ENCODE assay signal across 12 cellular contexts in the genomic region with DNA sequence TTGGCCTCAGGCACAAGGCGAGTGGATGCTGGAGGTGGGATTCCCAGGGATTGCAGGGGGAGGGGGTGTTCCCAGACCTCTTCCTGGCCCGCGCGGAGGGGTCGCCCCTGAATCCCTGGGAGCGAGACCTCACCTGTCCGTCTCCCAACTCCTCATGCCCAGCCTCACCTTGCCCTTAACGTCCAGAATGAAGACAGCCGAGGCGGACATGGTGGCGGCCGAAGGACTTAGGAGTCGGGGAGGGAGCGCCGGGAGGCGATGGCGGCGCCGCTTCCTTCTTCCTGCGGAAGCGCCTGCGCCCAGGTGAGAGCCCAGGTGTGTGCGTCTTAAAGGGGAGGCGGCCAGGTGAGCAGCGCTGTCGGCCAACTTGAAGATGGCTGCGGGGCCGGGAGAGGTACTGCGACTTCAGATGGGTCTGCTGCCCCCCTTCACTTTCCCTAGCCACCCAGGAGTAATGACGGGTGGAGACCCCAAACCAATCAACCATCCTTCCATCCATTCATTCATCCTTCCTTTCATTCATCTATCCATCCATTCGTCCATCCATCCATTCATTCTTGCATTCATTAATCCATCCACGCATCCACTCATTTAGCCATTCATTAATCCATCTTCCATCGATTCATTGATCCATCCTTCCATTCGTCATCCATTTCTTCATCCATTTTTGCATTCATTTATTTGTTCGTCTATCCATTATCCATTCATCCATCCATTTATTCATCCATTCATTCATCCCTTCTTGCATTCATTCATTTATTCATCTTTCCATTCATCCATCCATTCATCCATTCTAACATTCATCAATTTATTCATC. TPM values are rescaled to one million over a fixed set of nuclear protein-coding genes. Genes with fewer than 3 reads are reported as not detected.
DNase-seq lines count a peak whose midpoint lies in the region; ATAC-seq and TF ChIP-seq lines count a peak whose summit lies in the region.
"Had no signal": no experiment of that assay in that cellular context is flagged by ENCODE, and none has a peak within 500 bp of the region (broad histone marks: within the 10 kb centered on the region; RNA-seq: fewer than 3 reads in every experiment).

TSS of gene AP1M2 (minus strand) at position 291 of the 817 bp plus-strand sequence. CDS start at position 210, 81 bp downstream.

- peaks cover 4% of the 10 kb centered on the region for H3K79me2 ChIP-seq in trophoblast cell (ENCODE audit: control insufficient read depth, insufficient read depth, low read length, poor library complexity)

- H2BK12ac ChIP-seq in trophoblast cell (ENCODE audit: low read length): peak within 1 kb of the TSS; percentile 5

- no peak within 1 kb of the TSS for H3K23ac ChIP-seq in trophoblast cell (ENCODE audit: low read length)

- peak within 1 kb of the TSS; percentile 73 for H3K14ac ChIP-seq in trophoblast cell (ENCODE audit: low read length)

- H2BK5ac ChIP-seq in trophoblast cell (ENCODE audit: low read depth, low read length, poor library complexity): peak within 1 kb of the TSS; percentile 51

- peak within 1 kb of the TSS; percentile 61 for H3K4me2 ChIP-seq in trophoblast cell (ENCODE audit: low read length)

- H3K4me3 Mint-ChIP-seq in glutamatergic neuron (ENCODE audit: unreplicated experiment): peak within 1 kb of the TSS; percentile 14
- H3K4me3 Mint-ChIP-seq in activated CD8-positive, alpha-beta T cell treated with anti-CD3 and anti-CD28 coated beads, Interleukin-2, amount 10 ng/mL, durations not matched to agents 7 days and 5 days: no peak within 1 kb of the TSS
- H3K4me3 Mint-ChIP-seq: HFFc6 had no signal

- H4K12ac ChIP-seq in trophoblast cell (ENCODE audit: low read depth, low read length): peak within 1 kb of the TSS; percentile 66

- H4K8ac ChIP-seq in trophoblast cell (ENCODE audit: low read depth, low read length): peak within 1 kb of the TSS; percentile 87

- H2AFZ ChIP-seq in trophoblast cell (ENCODE audit: insufficient read depth, low read length, poor library complexity): peak within 1 kb of the TSS; percentile 84

- CTCF ChIA-PET in activated CD8-positive, alpha-beta T cell treated with anti-CD3 and anti-CD28 coated beads, Interleukin-2, amount 10 ng/mL, durations not matched to agents 7 days and 5 days (lab: Charles Lee): no interaction called here

- peak within 1 kb of the TSS; percentile 33 for H2BK120ac ChIP-seq in trophoblast cell (ENCODE audit: insufficient read depth, low read length, poor library complexity)

- peak; percentile 71 for DNase-seq in DMS79 (lab: John Stamatoyannopoulos, UW)
- peak; percentile 78 for DNase-seq in NCI-H510A treated with DMSO at 0.1 percent for 48 hours (lab: John Stamatoyannopoulos, UW)
- no peak for DNase-seq in glutamatergic neuron
- DNase-seq in trophoblast cell: peak; percentile 63 to 71
- DNase-seq in activated naive CD4-positive, alpha-beta T cell treated with Interleukin-2 at 50 U/mL for 16 hours: no peak
- DNase-seq in C1 segment of cervical spinal cord (lab: John Stamatoyannopoulos, UW): no peak
- no peak for DNase-seq in spleen
- no peak for DNase-seq in activated CD8-positive, alpha-beta T cell treated with anti-CD3 and anti-CD28 coated beads, Interleukin-2, amount 10 ng/mL, durations not matched to agents 7 days and 5 days
- DNase-seq: HFFc6, NCI-H446 treated with DMSO at 0.1 percent for 48 hours, nucleus accumbens had no signal

- H3K4ac ChIP-seq in trophoblast cell (ENCODE audit: low read depth, low read length): peak within 1 kb of the TSS; percentile 23

- H3K4me1 ChIP-seq in trophoblast cell (ENCODE audit: control insufficient read depth in 1 of 2, insufficient read depth in 2 of 2, low read length in 2 of 2): peaks cover 0 to 4% of the 10 kb centered on the region in 2 experiments
- H3K4me1 ChIP-seq in spleen: peaks cover 0 to 35% (median 5%) of the 10 kb centered on the region in 6 donors

- 100% methylated on average over 4 of the region's 35 CpGs for WGBS in trophoblast cell (ENCODE audit: extremely low coverage, insufficient coverage, insufficient read length)
- WGBS in spleen, 5 donors: 31 to 38% (median 34%) methylated on average over 13 to 35 of the region's 35 CpGs

- H3K79me1 ChIP-seq in trophoblast cell (ENCODE audit: low read length): peaks cover 3% of the 10 kb centered on the region

- H2AK5ac ChIP-seq in trophoblast cell (ENCODE audit: low read length): no peak within 1 kb of the TSS

- no peak within 1 kb of the TSS for H3K27ac ChIP-seq in trophoblast cell (ENCODE audit: low read depth, low read length)
- no peak within 1 kb of the TSS for H3K27ac ChIP-seq in spleen

- no peak for TF ChIP-seq POLR2A in spleen (IDR thresholded peaks at IDR 0.05)

- H3K9me3 ChIP-seq in trophoblast cell (ENCODE audit: insufficient read depth, low read depth, low read length) (peaks cover 3% of the 10 kb centered on the region), spleen (no peaks in the 10 kb centered on the region)

- TF ChIP-seq CTCF in glutamatergic neuron (IDR thresholded peaks at IDR 0.05; ENCODE audit: partially characterized antibody, unreplicated experiment) (no peak), spleen (IDR thresholded peaks at IDR 0.05 in 8 of 11, conservative IDR thresholded peaks at IDR 0.05 in 3 of 11) (no peak)

- intact Hi-C loops in spleen (cut with DNase I; ENCODE audit: low total_unique reads): no loop called here

- peaks cover 7% of the 10 kb centered on the region for H3K36me3 Mint-ChIP-seq in glutamatergic neuron (ENCODE audit: unreplicated experiment)
- H3K36me3 Mint-ChIP-seq in activated CD8-positive, alpha-beta T cell treated with anti-CD3 and anti-CD28 coated beads, Interleukin-2, amount 10 ng/mL, durations not matched to agents 7 days and 5 days (ENCODE audit: low read depth): no peaks in the 10 kb centered on the region

- no peak for ATAC-seq in activated CD8-positive, alpha-beta T cell treated with anti-CD3 and anti-CD28 coated beads, Interleukin-2, amount 10 ng/mL, durations not matched to agents 7 days and 5 days

- H3K27me3 ChIP-seq in trophoblast cell (ENCODE audit: insufficient read depth, low read length): no peaks in the 10 kb centered on the region
- peaks cover 0 to 16% (median 0%) of the 10 kb centered on the region in 7 donors for H3K27me3 ChIP-seq in spleen (replicated peaks in 1 of 7)

- peak within 1 kb of the TSS; percentile 89 for H3K18ac ChIP-seq in trophoblast cell (ENCODE audit: low read length)

- peak within 1 kb of the TSS; percentile 82 for H4K91ac ChIP-seq in trophoblast cell (ENCODE audit: low read depth, low read length)

- H3K36me3 ChIP-seq in trophoblast cell (ENCODE audit: control insufficient read depth in 1 of 2, insufficient read depth in 2 of 2, low read length in 2 of 2): peaks cover 13 to 14% of the 10 kb centered on the region in 2 experiments
- H3K36me3 ChIP-seq in spleen: no peaks in the 10 kb centered on the region

- H3K27me3 Mint-ChIP-seq in glutamatergic neuron (ENCODE audit: unreplicated experiment): peaks cover 11% of the 10 kb centered on the region
- peaks cover 14% of the 10 kb centered on the region for H3K27me3 Mint-ChIP-seq in activated CD8-positive, alpha-beta T cell treated with anti-CD3 and anti-CD28 coated beads, Interleukin-2, amount 10 ng/mL, durations not matched to agents 7 days and 5 days (ENCODE audit: low read depth)

- peak within 1 kb of the TSS; percentile 84 for H3K4me3 ChIP-seq in trophoblast cell (ENCODE audit: low read depth, low read length)
- no peak within 1 kb of the TSS for H3K4me3 ChIP-seq in spleen

- peak within 1 kb of the TSS; percentile 0 for H3K27ac Mint-ChIP-seq in glutamatergic neuron (ENCODE audit: unreplicated experiment)
- no peak within 1 kb of the TSS for H3K27ac Mint-ChIP-seq in activated CD8-positive, alpha-beta T cell treated with anti-CD3 and anti-CD28 coated beads, Interleukin-2, amount 10 ng/mL, durations not matched to agents 7 days and 5 days
- H3K27ac Mint-ChIP-seq: HFFc6 had no signal

- H3K9me3 Mint-ChIP-seq in glutamatergic neuron (ENCODE audit: unreplicated experiment): peaks cover 3% of the 10 kb centered on the region
- no peaks in the 10 kb centered on the region for H3K9me3 Mint-ChIP-seq in activated CD8-positive, alpha-beta T cell treated with anti-CD3 and anti-CD28 coated beads, Interleukin-2, amount 10 ng/mL, durations not matched to agents 7 days and 5 days (ENCODE audit: insufficient read depth)

- peak within 1 kb of the TSS; percentile 71 for H3K9ac ChIP-seq in trophoblast cell (ENCODE audit: low read length)

- POLR2A ChIA-PET in activated CD8-positive, alpha-beta T cell treated with anti-CD3 and anti-CD28 coated beads, Interleukin-2, amount 10 ng/mL, durations not matched to agents 7 days and 5 days (lab: Charles Lee): no interaction called here

- no peaks in the 10 kb centered on the region for H3K4me1 Mint-ChIP-seq in glutamatergic neuron (ENCODE audit: low read depth, unreplicated experiment)
- H3K4me1 Mint-ChIP-seq in activated CD8-positive, alpha-beta T cell treated with anti-CD3 and anti-CD28 coated beads, Interleukin-2, amount 10 ng/mL, durations not matched to agents 7 days and 5 days (ENCODE audit: low read depth): peaks cover 22% of the 10 kb centered on the region

RNA-seq across cellular contexts. Expression of gene AP1M2, which starts in this region (rescaled TPM):
- total RNA-seq in glutamatergic neuron (ENCODE audit: unreplicated experiment) (1.2 TPM), spleen (1 to 10 TPM in 3 of 7 donors, under 1 TPM in 3, not detected in 1; 0.65 to 2.1 (median 0.93) TPM)
- polyA plus RNA-seq in trophoblast cell (2013): 40.5 and 43.5 TPM in 2 replicates
- under 1 TPM; 0.09 to 0.83 (median 0.74) TPM for polyA plus RNA-seq in spleen
- not detected for total RNA-seq in activated CD8-positive, alpha-beta T cell treated with anti-CD3 and anti-CD28 coated beads, Interleukin-2, amount 10 ng/mL, durations not matched to agents 7 days and 5 days
- total RNA-seq: T-helper 1 cell treated with Interleukin-12 subunit alpha and Interleukin-12 subunit beta and Interleukin-4 antibody, amounts not matched to agents 30 ng/mL and 1 ng/mL, for 36 hours had no signal

Comparison
In these comparisons a context has a peak if more than half of its experiments do, and no peak if none do; other contexts are left out.
1. DNase-seq: peak in DMS79 (single experiment), NCI-H510A treated with DMSO at 0.1 percent for 48 hours (single experiment) and trophoblast cell (2 of 2); none in glutamatergic neuron (single experiment), activated naive CD4-positive, alpha-beta T cell treated with Interleukin-2 at 50 U/mL for 16 hours (single experiment), C1 segment of cervical spinal cord (0 of 14), spleen (single experiment) and activated CD8-positive, alpha-beta T cell treated with anti-CD3 and anti-CD28 coated beads, Interleukin-2, amount 10 ng/mL, durations not matched to agents 7 days and 5 days (single experiment).